1 cellular context compared by ENCODE assay signal in the genomic region with DNA sequence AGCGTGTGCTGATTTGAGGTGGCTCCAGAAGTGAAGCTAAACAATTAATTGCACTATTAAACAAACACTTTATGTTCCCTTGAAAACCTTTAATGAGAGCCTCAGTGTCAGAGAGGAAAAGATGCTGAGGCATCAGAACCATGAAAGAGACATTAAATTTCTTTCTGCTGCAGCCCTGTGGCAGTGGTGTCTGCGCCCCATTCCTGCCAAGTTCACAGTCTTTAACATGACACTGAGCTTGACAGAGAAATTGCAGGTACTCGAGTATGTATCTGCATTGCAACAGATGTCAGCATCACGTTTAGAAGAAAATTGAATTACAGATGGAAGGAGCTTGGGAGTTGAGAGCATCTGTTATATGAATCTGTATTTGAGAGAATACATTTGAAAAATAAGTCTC.
A peak's percentile ranks its signal among the peaks of the same experiment; 100 is the strongest.
TF ChIP-seq lines count a peak whose summit lies in the region.

No MANE protein-coding gene starts in this region.

TF ChIP-seq in SK-N-SH treated with all-trans-retinoic acid at 6 μM for 48 hours, 23 proteins besides CTCF, POLR2A, EP300 and RAD21 (continued from another document):
- TF ChIP-seq, protein P1, sequence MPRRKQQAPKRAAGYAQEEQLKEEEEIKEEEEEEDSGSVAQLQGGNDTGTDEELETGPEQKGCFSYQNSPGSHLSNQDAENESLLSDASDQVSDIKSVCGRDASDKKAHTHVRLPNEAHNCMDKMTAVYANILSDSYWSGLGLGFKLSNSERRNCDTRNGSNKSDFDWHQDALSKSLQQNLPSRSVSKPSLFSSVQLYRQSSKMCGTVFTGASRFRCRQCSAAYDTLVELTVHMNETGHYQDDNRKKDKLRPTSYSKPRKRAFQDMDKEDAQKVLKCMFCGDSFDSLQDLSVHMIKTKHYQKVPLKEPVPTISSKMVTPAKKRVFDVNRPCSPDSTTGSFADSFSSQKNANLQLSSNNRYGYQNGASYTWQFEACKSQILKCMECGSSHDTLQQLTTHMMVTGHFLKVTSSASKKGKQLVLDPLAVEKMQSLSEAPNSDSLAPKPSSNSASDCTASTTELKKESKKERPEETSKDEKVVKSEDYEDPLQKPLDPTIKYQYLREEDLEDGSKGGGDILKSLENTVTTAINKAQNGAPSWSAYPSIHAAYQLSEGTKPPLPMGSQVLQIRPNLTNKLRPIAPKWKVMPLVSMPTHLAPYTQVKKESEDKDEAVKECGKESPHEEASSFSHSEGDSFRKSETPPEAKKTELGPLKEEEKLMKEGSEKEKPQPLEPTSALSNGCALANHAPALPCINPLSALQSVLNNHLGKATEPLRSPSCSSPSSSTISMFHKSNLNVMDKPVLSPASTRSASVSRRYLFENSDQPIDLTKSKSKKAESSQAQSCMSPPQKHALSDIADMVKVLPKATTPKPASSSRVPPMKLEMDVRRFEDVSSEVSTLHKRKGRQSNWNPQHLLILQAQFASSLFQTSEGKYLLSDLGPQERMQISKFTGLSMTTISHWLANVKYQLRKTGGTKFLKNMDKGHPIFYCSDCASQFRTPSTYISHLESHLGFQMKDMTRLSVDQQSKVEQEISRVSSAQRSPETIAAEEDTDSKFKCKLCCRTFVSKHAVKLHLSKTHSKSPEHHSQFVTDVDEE (CRISPR knock-in tag; IDR thresholded peaks at IDR 0.05): peak; percentile 84
- TF ChIP-seq, protein P2, sequence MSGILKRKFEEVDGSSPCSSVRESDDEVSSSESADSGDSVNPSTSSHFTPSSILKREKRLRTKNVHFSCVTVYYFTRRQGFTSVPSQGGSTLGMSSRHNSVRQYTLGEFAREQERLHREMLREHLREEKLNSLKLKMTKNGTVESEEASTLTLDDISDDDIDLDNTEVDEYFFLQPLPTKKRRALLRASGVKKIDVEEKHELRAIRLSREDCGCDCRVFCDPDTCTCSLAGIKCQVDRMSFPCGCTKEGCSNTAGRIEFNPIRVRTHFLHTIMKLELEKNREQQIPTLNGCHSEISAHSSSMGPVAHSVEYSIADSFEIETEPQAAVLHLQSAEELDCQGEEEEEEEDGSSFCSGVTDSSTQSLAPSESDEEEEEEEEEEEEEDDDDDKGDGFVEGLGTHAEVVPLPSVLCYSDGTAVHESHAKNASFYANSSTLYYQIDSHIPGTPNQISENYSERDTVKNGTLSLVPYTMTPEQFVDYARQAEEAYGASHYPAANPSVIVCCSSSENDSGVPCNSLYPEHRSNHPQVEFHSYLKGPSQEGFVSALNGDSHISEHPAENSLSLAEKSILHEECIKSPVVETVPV (CRISPR knock-in tag; IDR thresholded peaks at IDR 0.05): no peak
- TF ChIP-seq SNAI2 (CRISPR knock-in tag; IDR thresholded peaks at IDR 0.05) (0 out of 2 replicates have a peak, but pooled peaks have one; percentile 72), ESRRG (CRISPR knock-in tag; IDR thresholded peaks at IDR 0.05) (no peak), GLIS3 (CRISPR knock-in tag; IDR thresholded peaks at IDR 0.05) (no peak), CSDC2 (CRISPR knock-in tag; IDR thresholded peaks at IDR 0.05) (no peak), BACH2 (CRISPR knock-in tag; IDR thresholded peaks at IDR 0.05; ENCODE audit: borderline replicate concordance) (no peak), ZNF565 (CRISPR knock-in tag; conservative IDR thresholded peaks at IDR 0.05; ENCODE audit: low read depth) (no peak), ZNF8 (CRISPR knock-in tag; IDR thresholded peaks at IDR 0.05) (no peak), PPARA (CRISPR knock-in tag; IDR thresholded peaks at IDR 0.05; ENCODE audit: borderline replicate concordance) (no peak), ARNTL (CRISPR knock-in tag; IDR thresholded peaks at IDR 0.05; ENCODE audit: borderline replicate concordance, low read depth) (no peak), ZFP30 (CRISPR knock-in tag; IDR thresholded peaks at IDR 0.05) (no peak), OSR1 (CRISPR knock-in tag; IDR thresholded peaks at IDR 0.05) (no peak), ISL1 (CRISPR knock-in tag; IDR thresholded peaks at IDR 0.05) (0 out of 2 replicates have a peak, but pooled peaks have one; percentile 14)
- TF ChIP-seq, protein P3, sequence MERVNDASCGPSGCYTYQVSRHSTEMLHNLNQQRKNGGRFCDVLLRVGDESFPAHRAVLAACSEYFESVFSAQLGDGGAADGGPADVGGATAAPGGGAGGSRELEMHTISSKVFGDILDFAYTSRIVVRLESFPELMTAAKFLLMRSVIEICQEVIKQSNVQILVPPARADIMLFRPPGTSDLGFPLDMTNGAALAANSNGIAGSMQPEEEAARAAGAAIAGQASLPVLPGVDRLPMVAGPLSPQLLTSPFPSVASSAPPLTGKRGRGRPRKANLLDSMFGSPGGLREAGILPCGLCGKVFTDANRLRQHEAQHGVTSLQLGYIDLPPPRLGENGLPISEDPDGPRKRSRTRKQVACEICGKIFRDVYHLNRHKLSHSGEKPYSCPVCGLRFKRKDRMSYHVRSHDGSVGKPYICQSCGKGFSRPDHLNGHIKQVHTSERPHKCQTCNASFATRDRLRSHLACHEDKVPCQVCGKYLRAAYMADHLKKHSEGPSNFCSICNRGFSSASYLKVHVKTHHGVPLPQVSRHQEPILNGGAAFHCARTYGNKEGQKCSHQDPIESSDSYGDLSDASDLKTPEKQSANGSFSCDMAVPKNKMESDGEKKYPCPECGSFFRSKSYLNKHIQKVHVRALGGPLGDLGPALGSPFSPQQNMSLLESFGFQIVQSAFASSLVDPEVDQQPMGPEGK (CRISPR knock-in tag; IDR thresholded peaks at IDR 0.05; ENCODE audit: borderline replicate concordance): no peak
